In genomic region chr13:29923554-29924481, GRCh38 we compare ENCODE assay signal across 8 cellular contexts.
A peak's percentile ranks its signal among the peaks of the same experiment; 100 is the strongest.
DNase-seq lines count a peak whose midpoint lies in the region; ATAC-seq and TF ChIP-seq lines count a peak whose summit lies in the region.

No MANE protein-coding gene starts in this region.

- H3K4me2 ChIP-seq in HCT116 (ENCODE audit: low read length): peak overlapping the region; percentile 52

- no peaks in the 10 kb centered on the region for H3K9me2 ChIP-seq in HCT116 (ENCODE audit: insufficient read depth)

- H3K9ac ChIP-seq in HCT116 (ENCODE audit: low read length): peak overlapping the region; percentile 37

- no peaks in the 10 kb centered on the region for H3K79me2 ChIP-seq in HCT116 (ENCODE audit: insufficient read depth, low read length)

- H3K4me1 ChIP-seq in BE2C (peaks cover 8% of the 10 kb centered on the region), HCT116 (ENCODE audit: control insufficient read depth in 1 of 2, insufficient read depth in 2 of 2, low read length in 2 of 2) (peaks cover 45 to 68% of the 10 kb centered on the region in 2 experiments), Panc1 (ENCODE audit: control insufficient read depth, insufficient read depth, low read length) (peaks cover 11% of the 10 kb centered on the region; the same call in 1 of the 2 replicates), upper lobe of left lung (peaks cover 16 to 31% (median 24%) of the 10 kb centered on the region in 4 donors)

- peak; percentile 91 for ATAC-seq in HCT116
- peak; percentile 88 for ATAC-seq in Panc1
- peak; percentile 91 to 93 for ATAC-seq in upper lobe of left lung (ENCODE audit: low FRiP score in 2 of 2)

- no peaks in the 10 kb centered on the region for H3K36me3 ChIP-seq in BE2C
- no peaks in the 10 kb centered on the region for H3K36me3 ChIP-seq in HCT116 (ENCODE audit: control insufficient read depth in 1 of 2, insufficient read depth in 2 of 2, low read length in 2 of 2)
- no peaks in the 10 kb centered on the region for H3K36me3 ChIP-seq in Panc1 (ENCODE audit: control insufficient read depth, insufficient read depth, low read length)
- no peaks in the 10 kb centered on the region for H3K36me3 ChIP-seq in upper lobe of left lung

- intact Hi-C loops in HCT116 (cut with micrococcal nuclease) (loop anchor here (1.0 to 10.0 kb wide), 3 partner anchors 74 to 416 kb away; partner anchors contain the start of gene UBL3), Panc1 (cut with micrococcal nuclease; ENCODE audit: unreplicated experiment) (no loop called here)

- peak overlapping the region; percentile 13 for H2AFZ ChIP-seq in HCT116 (ENCODE audit: low read depth, low read length, poor library complexity, severe bottlenecking)

- H3K27ac ChIP-seq in HCT116 (ENCODE audit: low read depth, low read length) (peak overlapping the region; percentile 78), Panc1 (ENCODE audit: low read length) (no peak overlapping the region), upper lobe of left lung (peak overlapping the region; percentile 77 to 85 (median 82))

- in situ Hi-C loops in Panc1 (cut with HindIII; ENCODE audit: low pct_unique_long_range_greater_than_20kb, low sequenced_read_pairs): no loop called here

- TF ChIP-seq POLR2A in HCT116 (IDR thresholded peaks at IDR 0.05; ENCODE audit: borderline replicate concordance, extremely low read depth, insufficient read depth, insufficient read length): no peak
- TF ChIP-seq POLR2A in upper lobe of left lung (IDR thresholded peaks at IDR 0.05): peak in 1 of 4 donors; percentile 16

- TF ChIP-seq CTCF in BE2C (IDR thresholded peaks at IDR 0.05; ENCODE audit: low read depth, low read length): peak; percentile 75
- peak in 2 of 3 experiments; percentile 97 to 99; a peak in 5 of 6 replicates for TF ChIP-seq CTCF in HCT116 (IDR thresholded peaks at IDR 0.05 in 2 of 3, conservative IDR thresholded peaks at IDR 0.05 in 1 of 3; ENCODE audit: borderline replicate concordance in 1 of 3, insufficient read depth in 1 of 3, low read depth in 2 of 3, low read length in 2 of 3)
- TF ChIP-seq CTCF in Panc1 (IDR thresholded peaks at IDR 0.05): peak; percentile 79
- TF ChIP-seq CTCF in upper lobe of left lung (IDR thresholded peaks at IDR 0.05): peak; percentile 62 to 93 (median 84)

- RAD21 ChIA-PET in HCT116 (lab: Charles Lee; ENCODE audit: low non-redundant PET in 1 of 2, low total read pairs in 2 of 2, uncharacterized antibody in 2 of 2, unreplicated experiment in 2 of 2): interaction anchor here (0.7 to 1.4 kb wide), 4 partner anchors 73 to 153 kb away, joined by 3 to 5 read pairs (median 4); partner anchors contain the start of gene UBL3 (in 2 of the 2)

- peak; percentile 60 for TF ChIP-seq RAD21 in HCT116 (IDR thresholded peaks at IDR 0.05; ENCODE audit: low read depth)

- H4K20me1 ChIP-seq in HCT116 (ENCODE audit: insufficient read depth): no peaks in the 10 kb centered on the region

- WGBS in upper lobe of left lung, 2 donors: 34 to 37% methylated on average over 8 to 12 of the region's 12 CpGs

- BruUV-seq in HCT116 (replicated peaks; lab: Mats Ljungman, UMichigan): TSS peak; percentile 82
- BruUV-seq in Panc1 (replicated peaks; lab: Mats Ljungman, UMichigan): no TSS peak

- no peaks in the 10 kb centered on the region for H3K27me3 ChIP-seq in BE2C
- H3K27me3 ChIP-seq in HCT116 (ENCODE audit: insufficient read depth, low read length): no peaks in the 10 kb centered on the region
- no peaks in the 10 kb centered on the region for H3K27me3 ChIP-seq in Panc1 (ENCODE audit: control insufficient read depth, insufficient read depth, low read length)
- H3K27me3 ChIP-seq in upper lobe of left lung: no peaks in the 10 kb centered on the region

- DNase-seq in BE2C: peak; percentile 20
- DNase-seq in HCT116 (ENCODE audit: low read depth, low spot score): peak; percentile 93
- peak; percentile 79 for DNase-seq in Panc1 (ENCODE audit: low read depth, low spot score)
- DNase-seq in activated gamma-delta T cell treated with anti-CD3 and anti-CD28 coated beads, Interleukin-2, amount 50 U/mL, for 16 hours (ENCODE audit: low read depth): peak; percentile 37
- DNase-seq in glomerular endothelial cell (ENCODE audit: extremely low read depth, low read depth, low spot score): peak; percentile 55
- DNase-seq in pons (ENCODE audit: low spot score): peak; percentile 36
- peak; percentile 83 to 93 for DNase-seq in upper lobe of left lung
- DNase-seq in NCI-H1105 (lab: John Stamatoyannopoulos, UW): no peak

- POLR2A ChIA-PET in HCT116 (lab: Charles Lee) (interaction anchor here (0.8 kb wide), 1 partner anchor 73 kb away, joined by 5 read pairs; the partner anchor contains the start of gene UBL3), Panc1 (lab: Charles Lee) (no interaction called here)

- CTCF ChIA-PET in HCT116 (lab: Charles Lee): interaction anchor here (0.6 to 2.8 kb wide), 15 partner anchors 8 to 153 kb away, joined by 3 to 15 read pairs (median 4); partner anchors contain the start of gene UBL3
- CTCF ChIA-PET in Panc1 (lab: Charles Lee): no interaction called here

- H3K4me3 ChIP-seq in BE2C (ENCODE audit: low read depth, low read length): no peak overlapping the region
- no peak overlapping the region for H3K4me3 ChIP-seq in HCT116 (replicated peaks in 1 of 2; ENCODE audit: low read depth in 1 of 2, low read length in 2 of 2)
- H3K4me3 ChIP-seq in Panc1 (ENCODE audit: low read depth in 2 of 2, low read length in 2 of 2): no peak overlapping the region
- H3K4me3 ChIP-seq in upper lobe of left lung: no peak overlapping the region

- H3K9me3 ChIP-seq in BE2C: no peaks in the 10 kb centered on the region
- no peaks in the 10 kb centered on the region for H3K9me3 ChIP-seq in HCT116 (ENCODE audit: control insufficient read depth in 1 of 2, insufficient read depth in 1 of 2, low read depth in 1 of 2, low read length in 2 of 2)
- no peaks in the 10 kb centered on the region for H3K9me3 ChIP-seq in Panc1 (ENCODE audit: control insufficient read depth, insufficient read depth, low read depth, low read length)
- H3K9me3 ChIP-seq in upper lobe of left lung: no peaks in the 10 kb centered on the region

- TF ChIP-seq EP300 in upper lobe of left lung (IDR thresholded peaks at IDR 0.05): peak in 1 of 4 donors; percentile 87

TF ChIP-seq in HCT116, 20 proteins besides CTCF, POLR2A, EP300 and RAD21:
- TF ChIP-seq JUND (IDR thresholded peaks at IDR 0.05): 0 out of 2 replicates have a peak, but pooled peaks have one; percentile 25
- TF ChIP-seq POLR2AphosphoS5 (IDR thresholded peaks at IDR 0.05; ENCODE audit: low read depth, low read length): peak; percentile 39; the same call in 1 of the 2 replicates
- TF ChIP-seq CEBPB (IDR thresholded peaks at IDR 0.05; ENCODE audit: low read depth): no peak
- no peak for TF ChIP-seq SRF (IDR thresholded peaks at IDR 0.05; ENCODE audit: low read depth)
- no peak for TF ChIP-seq ATF3 (IDR thresholded peaks at IDR 0.05)
- peak; percentile 69 for TF ChIP-seq CBX3 (IDR thresholded peaks at IDR 0.05; ENCODE audit: low read depth)
- TF ChIP-seq TCF7L2 (IDR thresholded peaks at IDR 0.05; ENCODE audit: borderline replicate concordance, extremely low read depth, insufficient read depth, insufficient read length): peak; percentile 49
- TF ChIP-seq FOSL1 (IDR thresholded peaks at IDR 0.05; ENCODE audit: low read depth): peak; percentile 34
- TF ChIP-seq SIN3A (IDR thresholded peaks at IDR 0.05; ENCODE audit: low read depth): no peak
- no peak for TF ChIP-seq EZH2 (IDR thresholded peaks at IDR 0.05)
- peak; percentile 97 for TF ChIP-seq MAX (IDR thresholded peaks at IDR 0.05)
- no peak for TF ChIP-seq ZNF274 (IDR thresholded peaks at IDR 0.05; ENCODE audit: low read depth, low read length)
- no peak for TF ChIP-seq ZBTB33 (IDR thresholded peaks at IDR 0.05; ENCODE audit: extremely low read depth, insufficient replicate concordance, low read length)
- no peak for TF ChIP-seq YY1 (IDR thresholded peaks at IDR 0.05; ENCODE audit: extremely low read depth, insufficient replicate concordance, low read depth, low read length)
- peak; percentile 39; the same call in 1 of the 2 replicates for TF ChIP-seq SP1 (IDR thresholded peaks at IDR 0.05; ENCODE audit: low read depth)
- no peak for TF ChIP-seq ZFX (IDR thresholded peaks at IDR 0.05)
